ENCODE assay signal across 8 cellular contexts in genomic region chrX:70262952-70263567, GRCh38. TPM values are rescaled to one million over a fixed set of nuclear protein-coding genes. Genes with fewer than 3 reads are reported as not detected.
DNase-seq lines count a peak whose midpoint lies in the region; ATAC-seq and TF ChIP-seq lines count a peak whose summit lies in the region.

No MANE protein-coding gene starts in this region.

- H3K4me1 ChIP-seq in SJSA1 (replicated peaks), result no peaks in the 10 kb centered on the region

- intact Hi-C loops in dorsolateral prefrontal cortex (cut with DNase I), result loop anchor here in 1 of 2 donors (10.0 kb wide), 1 partner anchor 128 kb away; the partner anchor contains the start of gene IGBP1

- ATAC-seq in GM18858 (IDR thresholded peaks at IDR 0.05; ENCODE audit: unreplicated experiment) (peak; percentile 84), HG03108 (IDR thresholded peaks at IDR 0.05; ENCODE audit: unreplicated experiment) (no peak), HG03196 (IDR thresholded peaks at IDR 0.05; ENCODE audit: unreplicated experiment) (no peak)

- H3K36me3 ChIP-seq in SJSA1, result no peaks in the 10 kb centered on the region

- no peak overlapping the region for H3K4me3 ChIP-seq in SJSA1
- no peak overlapping the region for H3K4me3 ChIP-seq in dorsolateral prefrontal cortex

- no peaks in the 10 kb centered on the region for H3K9me3 ChIP-seq in SJSA1 (replicated peaks)

- DNase-seq in AG20443 (ENCODE audit: low spot score) (peak; percentile 32), LHCN-M2 (ENCODE audit: low read depth) (peak; percentile 5), SJSA1 (ENCODE audit: low read depth in 1 of 2, low spot score in 2 of 2) (peak; percentile 18 to 43), dorsolateral prefrontal cortex (peak in 3 of 10 donors; percentile 8 to 43 (median 10)), mucosa of gallbladder (ENCODE audit: low spot score) (peak; percentile 27)

- H3K27me3 ChIP-seq in SJSA1 (replicated peaks) (no peaks in the 10 kb centered on the region), dorsolateral prefrontal cortex (peaks cover 0 to 88% (median 19%) of the 10 kb centered on the region in 45 donors)

- peak in 39 of 56 donors; percentile 9 to 52 (median 28) for TF ChIP-seq CTCF in dorsolateral prefrontal cortex (IDR thresholded peaks at IDR 0.05 in 54 of 56, conservative IDR thresholded peaks at IDR 0.05 in 2 of 56; ENCODE audit: low read depth in 1 of 56, partially characterized antibody in 56 of 56)

- H3K27ac ChIP-seq in SJSA1 (no peak overlapping the region), dorsolateral prefrontal cortex (no peak overlapping the region)

RNA-seq across cellular contexts. Expression of gene P2RY4, which starts 3.1 kb away (rescaled TPM):
- total RNA-seq in LHCN-M2 (2014; rRNA removed) (not detected in 2 replicates), dorsolateral prefrontal cortex (1 to 10 TPM in 18 of 120 experiments, under 1 TPM in 74, not detected in 28; 0.18 to 1.8 (median 0.61) TPM), mucosa of gallbladder (not detected)
- polyA plus RNA-seq in LHCN-M2 (2012), result not detected
- total RNA-seq in SJSA1 (2014; rRNA removed; shearing (Covaris generic)), result not detected in 2 replicates

RNA-seq across cellular contexts. Expression of gene ARR3, which starts 5.1 kb away (rescaled TPM):
- total RNA-seq in LHCN-M2 (2014; rRNA removed), result not detected in 2 replicates
- polyA plus RNA-seq in LHCN-M2 (2012), result not detected
- not detected in 2 replicates for total RNA-seq in SJSA1 (2014; rRNA removed; shearing (Covaris generic))
- not detected for total RNA-seq in dorsolateral prefrontal cortex
- not detected for total RNA-seq in mucosa of gallbladder

RNA-seq across cellular contexts. Expression of gene RAB41, which starts 18.9 kb away (rescaled TPM):
- total RNA-seq in LHCN-M2 (2014; rRNA removed) (not detected in 2 replicates), dorsolateral prefrontal cortex (not detected), mucosa of gallbladder (not detected)
- 0.05 TPM for polyA plus RNA-seq in LHCN-M2 (2012)
- not detected in 2 replicates for total RNA-seq in SJSA1 (2014; rRNA removed; shearing (Covaris generic))

RNA-seq across cellular contexts. Expression of gene PDZD11, which starts 26.7 kb away (rescaled TPM):
- total RNA-seq in LHCN-M2 (2014; rRNA removed) (83.5 and 84.9 TPM in 2 replicates), dorsolateral prefrontal cortex (10 to 100 TPM; 26.4 to 63.5 (median 44.8) TPM), mucosa of gallbladder (38.9 TPM)
- 168 TPM for polyA plus RNA-seq in LHCN-M2 (2012)
- total RNA-seq in SJSA1 (2014; rRNA removed; shearing (Covaris generic)), result 70.9 and 85.6 TPM in 2 replicates

RNA-seq across cellular contexts. Expression of gene KIF4A, which starts 26.8 kb away (rescaled TPM):
- total RNA-seq in LHCN-M2 (2014; rRNA removed) (38.9 and 42.1 TPM in 2 replicates), dorsolateral prefrontal cortex (1 to 10 TPM in 10 of 120 experiments, under 1 TPM in 109, not detected in 1; 0.10 to 1.9 (median 0.49) TPM), mucosa of gallbladder (0.92 TPM)
- 18.0 TPM for polyA plus RNA-seq in LHCN-M2 (2012)
- total RNA-seq in SJSA1 (2014; rRNA removed; shearing (Covaris generic)), result 56.3 and 66.2 TPM in 2 replicates
